Comparison of ENCODE assay signal across 16 cellular contexts in genomic region chr4:39502034-39502658, GRCh38. TPM values are rescaled to one million over a fixed set of nuclear protein-coding genes. Genes with fewer than 3 reads are reported as not detected.
DNase-seq lines count a peak whose midpoint lies in the region; ATAC-seq, FAIRE-seq and TF ChIP-seq lines count a peak whose summit lies in the region.
"Had no signal": no experiment of that assay in that cellular context is flagged by ENCODE, and none has a peak within 500 bp of the region (broad histone marks: within the 10 kb centered on the region; RNA-seq: fewer than 3 reads in every experiment).

No MANE protein-coding gene starts in this region.

- no peaks in the 10 kb centered on the region for H3K9me2 ChIP-seq in GM23338 (ENCODE audit: insufficient read depth)

- H3K27ac Mint-ChIP-seq in MCF 10A (ENCODE audit: low read depth, unreplicated experiment): peak overlapping the region; percentile 49
- H3K27ac Mint-ChIP-seq in astrocyte (ENCODE audit: unreplicated experiment): peak overlapping the region; percentile 45
- H3K27ac Mint-ChIP-seq in GM23338: no peak overlapping the region
- no peak overlapping the region for H3K27ac Mint-ChIP-seq in glutamatergic neuron (ENCODE audit: unreplicated experiment)
- H3K27ac Mint-ChIP-seq: activated naive CD8-positive, alpha-beta T cell treated with anti-CD3 and anti-CD28 coated beads for 36 hours had no signal

- TF ChIP-seq EP300 in gastroesophageal sphincter (IDR thresholded peaks at IDR 0.05): no peak

- DNase-seq in MCF 10A (ENCODE audit: unreplicated experiment): no peak
- no peak for DNase-seq in breast epithelium (ENCODE audit: low spot score in 2 of 2)
- DNase-seq in astrocyte (ENCODE audit: low read depth): peak; percentile 81
- DNase-seq in thoracic aorta (ENCODE audit: low spot score): no peak
- no peak for DNase-seq in GM23338 (ENCODE audit: low spot score)
- DNase-seq in glutamatergic neuron: no peak
- DNase-seq: ACHN; activated CD4-positive, alpha-beta T cell treated with anti-CD3 and anti-CD28 coated beads, Interleukin-2, amount 50 U/mL, for 48 hours; activated naive CD8-positive, alpha-beta T cell treated with anti-CD3 and anti-CD28 coated beads for 36 hours; islet precursor cell; KG1; NCI-H2029; nucleus accumbens; stimulated activated CD4-positive, alpha-beta T cell treated with anti-CD3 and anti-CD28 coated beads, Interleukin-4, amount 100 ng/mL, for 1 hour had no signal

- FAIRE-seq in astrocyte (lab: Jason Lieb, UNC): peak; percentile 84

- peaks cover 5% of the 10 kb centered on the region for H4K20me1 ChIP-seq in astrocyte (ENCODE audit: insufficient read depth, low read length)
- H4K20me1 ChIP-seq in GM23338 (replicated peaks; ENCODE audit: insufficient read depth): 0 out of 2 replicates have a peak, but pooled peaks cover 2% of the 10 kb centered on the region

- H3K4me3 Mint-ChIP-seq in MCF 10A (ENCODE audit: unreplicated experiment) (no peak overlapping the region), astrocyte (ENCODE audit: unreplicated experiment) (no peak overlapping the region), GM23338 (no peak overlapping the region), glutamatergic neuron (ENCODE audit: unreplicated experiment) (no peak overlapping the region)
- H3K4me3 Mint-ChIP-seq: activated naive CD8-positive, alpha-beta T cell treated with anti-CD3 and anti-CD28 coated beads for 36 hours had no signal

- H3K36me3 Mint-ChIP-seq in MCF 10A (ENCODE audit: insufficient read depth, unreplicated experiment) (peaks cover 78% of the 10 kb centered on the region), astrocyte (ENCODE audit: low read depth, unreplicated experiment) (peaks cover 19% of the 10 kb centered on the region), GM23338 (ENCODE audit: low read depth) (peaks cover 73% of the 10 kb centered on the region), glutamatergic neuron (ENCODE audit: unreplicated experiment) (no peaks in the 10 kb centered on the region)

- no peaks in the 10 kb centered on the region for H3K27me3 ChIP-seq in breast epithelium
- no peaks in the 10 kb centered on the region for H3K27me3 ChIP-seq in astrocyte (ENCODE audit: insufficient read depth, low read length)
- H3K27me3 ChIP-seq in gastroesophageal sphincter: no peaks in the 10 kb centered on the region
- H3K27me3 ChIP-seq in thoracic aorta (replicated peaks; ENCODE audit: insufficient read depth): no peaks in the 10 kb centered on the region
- no peaks in the 10 kb centered on the region for H3K27me3 ChIP-seq in GM23338 (ENCODE audit: insufficient read depth)

- TF ChIP-seq POLR2A in breast epithelium (IDR thresholded peaks at IDR 0.05) (no peak), gastroesophageal sphincter (IDR thresholded peaks at IDR 0.05) (no peak)

- TF ChIP-seq CTCF in MCF 10A (IDR thresholded peaks at IDR 0.05; ENCODE audit: unreplicated experiment) (no peak), breast epithelium (IDR thresholded peaks at IDR 0.05) (no peak), astrocyte (IDR thresholded peaks at IDR 0.05; ENCODE audit: insufficient read depth, low read depth, low read length) (no peak), gastroesophageal sphincter (IDR thresholded peaks at IDR 0.05) (no peak), thoracic aorta (IDR thresholded peaks at IDR 0.05) (no peak), GM23338 (conservative IDR thresholded peaks at IDR 0.05; ENCODE audit: low read depth in 2 of 2) (no peak), glutamatergic neuron (IDR thresholded peaks at IDR 0.05; ENCODE audit: partially characterized antibody, unreplicated experiment) (no peak)

- H3K9me3 Mint-ChIP-seq in MCF 10A (ENCODE audit: unreplicated experiment) (no peaks in the 10 kb centered on the region), astrocyte (ENCODE audit: unreplicated experiment) (peaks cover 1% of the 10 kb centered on the region), GM23338 (no peaks in the 10 kb centered on the region), glutamatergic neuron (ENCODE audit: unreplicated experiment) (no peaks in the 10 kb centered on the region)
- H3K9me3 Mint-ChIP-seq: activated naive CD8-positive, alpha-beta T cell treated with anti-CD3 and anti-CD28 coated beads for 36 hours had no signal

- H2AFZ ChIP-seq in astrocyte (ENCODE audit: low read depth, low read length): no peak overlapping the region
- no peak overlapping the region for H2AFZ ChIP-seq in GM23338

- H3K9me3 ChIP-seq in breast epithelium: no peaks in the 10 kb centered on the region
- no peaks in the 10 kb centered on the region for H3K9me3 ChIP-seq in astrocyte (ENCODE audit: insufficient read depth, low read depth, low read length)
- H3K9me3 ChIP-seq in gastroesophageal sphincter: no peaks in the 10 kb centered on the region
- H3K9me3 ChIP-seq in thoracic aorta: no peaks in the 10 kb centered on the region

- H3K4me1 ChIP-seq in breast epithelium: no peaks in the 10 kb centered on the region
- H3K4me1 ChIP-seq in astrocyte (ENCODE audit: insufficient read depth, low read length): peaks cover 15% of the 10 kb centered on the region
- no peaks in the 10 kb centered on the region for H3K4me1 ChIP-seq in gastroesophageal sphincter
- peaks cover 2 to 13% of the 10 kb centered on the region in 2 donors for H3K4me1 ChIP-seq in thoracic aorta (ENCODE audit: control insufficient read depth in 1 of 2, low read depth in 2 of 2)
- no peaks in the 10 kb centered on the region for H3K4me1 ChIP-seq in GM23338 (ENCODE audit: insufficient read depth)

- H3K27me3 Mint-ChIP-seq in MCF 10A (ENCODE audit: insufficient read depth, unreplicated experiment) (no peaks in the 10 kb centered on the region), astrocyte (ENCODE audit: low read depth, unreplicated experiment) (no peaks in the 10 kb centered on the region), GM23338 (ENCODE audit: insufficient read depth, low read depth, poor library complexity) (peaks cover 2% of the 10 kb centered on the region), glutamatergic neuron (ENCODE audit: unreplicated experiment) (no peaks in the 10 kb centered on the region)
- H3K27me3 Mint-ChIP-seq: activated naive CD8-positive, alpha-beta T cell treated with anti-CD3 and anti-CD28 coated beads for 36 hours had no signal

- H3K36me3 ChIP-seq in breast epithelium (peaks cover 13% of the 10 kb centered on the region), astrocyte (ENCODE audit: insufficient read depth, low read length) (peaks cover 64% of the 10 kb centered on the region), gastroesophageal sphincter (peaks cover 6 to 94% of the 10 kb centered on the region in 2 donors), thoracic aorta (peaks cover 25% of the 10 kb centered on the region), GM23338 (ENCODE audit: insufficient read depth) (peaks cover 35% of the 10 kb centered on the region)

- intact Hi-C loops in MCF 10A (cut with micrococcal nuclease): no loop called here
- intact Hi-C loops in breast epithelium (cut with DNase I; ENCODE audit: low total_unique reads): no loop called here

- H3K4me1 Mint-ChIP-seq in MCF 10A (ENCODE audit: insufficient read depth, unreplicated experiment): peaks cover 7% of the 10 kb centered on the region
- peaks cover 5% of the 10 kb centered on the region for H3K4me1 Mint-ChIP-seq in astrocyte (ENCODE audit: low read depth, unreplicated experiment)
- H3K4me1 Mint-ChIP-seq in GM23338: no peaks in the 10 kb centered on the region
- no peaks in the 10 kb centered on the region for H3K4me1 Mint-ChIP-seq in glutamatergic neuron (ENCODE audit: low read depth, unreplicated experiment)
- H3K4me1 Mint-ChIP-seq: activated naive CD8-positive, alpha-beta T cell treated with anti-CD3 and anti-CD28 coated beads for 36 hours had no signal

- H3K27ac ChIP-seq in breast epithelium (no peak overlapping the region), astrocyte (ENCODE audit: low read depth, low read length) (peak overlapping the region; percentile 87), gastroesophageal sphincter (peak overlapping the region in 3 of 4 donors; percentile 9 to 52 (median 37)), thoracic aorta (peak overlapping the region; percentile 32 to 60), GM23338 (ENCODE audit: low read depth) (no peak overlapping the region)

- BruUV-seq in MCF 10A (replicated peaks; lab: Mats Ljungman, UMichigan): no TSS peak

- peaks cover 4% of the 10 kb centered on the region; the same call in 1 of the 2 replicates for H3F3A ChIP-seq in GM23338 (replicated peaks; ENCODE audit: low read depth)

- peak overlapping the region; percentile 51 for H3K4me2 ChIP-seq in astrocyte (ENCODE audit: low read length)
- no peak overlapping the region for H3K4me2 ChIP-seq in GM23338

- POLR2A ChIA-PET in MCF 10A (lab: Yijun Ruan, JAX): interaction anchor here (0.6 to 1.0 kb wide), 3 partner anchors 18 to 217 kb away, joined by 3 to 5 read pairs (median 4); no protein-coding TSS in a partner anchor

- peak; percentile 76 for ATAC-seq in gastroesophageal sphincter
- no peak for ATAC-seq in thoracic aorta (ENCODE audit: insufficient number of reproducible peaks, low FRiP score, low read depth)
- ATAC-seq in GM23338: no peak
- no peak for ATAC-seq in GM21423 (IDR thresholded peaks at IDR 0.05; ENCODE audit: unreplicated experiment)

- no peaks in the 10 kb centered on the region for H3K79me2 ChIP-seq in astrocyte (ENCODE audit: insufficient read depth, low read length)
- no peaks in the 10 kb centered on the region for H3K79me2 ChIP-seq in GM23338 (replicated peaks; ENCODE audit: insufficient read depth)

- CTCF ChIA-PET in MCF 10A (lab: Yijun Ruan, JAX): no interaction called here

- peak overlapping the region; percentile 66 for H3K9ac ChIP-seq in astrocyte (ENCODE audit: low read length)

- H3K4me3 ChIP-seq in breast epithelium (no peak overlapping the region), astrocyte (ENCODE audit: insufficient read depth, low read depth, low read length) (no peak overlapping the region), gastroesophageal sphincter (no peak overlapping the region), thoracic aorta (no peak overlapping the region), GM23338 (no peak overlapping the region)

RNA-seq across cellular contexts. Expression of gene UGDH, which starts 25.1 kb away (rescaled TPM):
- total RNA-seq in MCF 10A (2022): 50.9 and 61.7 TPM in 2 replicates
- total RNA-seq in breast epithelium: 100 to 1,000 TPM in 1 of 3 donors, 10 to 100 TPM in 2; 68.3 to 134 (median 74.9) TPM
- total RNA-seq in astrocyte: 111 and 114 TPM in 2 replicates
- total RNA-seq in gastroesophageal sphincter: 100 to 1,000 TPM in 1 of 4 donors, 10 to 100 TPM in 3; 31.1 to 151 (median 90.0) TPM
- total RNA-seq in thoracic aorta: 100 to 1,000 TPM; 103 to 736 TPM
- 69.8 and 81.3 TPM in 2 replicates for total RNA-seq in GM23338 (2014; rRNA removed; shearing (Covaris generic))
- 45.8 and 48.9 TPM in 2 replicates for polyA plus RNA-seq in GM23338 (2016; fragmentation: Nextera tagmentation; extraction: Ambion mirVana)
- total RNA-seq in glutamatergic neuron (ENCODE audit: unreplicated experiment): 32.3 TPM

RNA-seq across cellular contexts. Expression of gene LIAS, which starts 43.3 kb away (rescaled TPM):
- total RNA-seq in MCF 10A (2022) (21.6 and 24.6 TPM in 2 replicates), breast epithelium (10 to 100 TPM; 10.6 to 17.9 (median 13.1) TPM), astrocyte (9.6 and 11.0 TPM in 2 replicates), gastroesophageal sphincter (10 to 100 TPM in 2 of 4 donors, 1 to 10 TPM in 2; 7.8 to 16.8 (median 9.9) TPM), thoracic aorta (1 to 10 TPM; 4.7 to 9.2 TPM), glutamatergic neuron (ENCODE audit: unreplicated experiment) (9.4 TPM)
- total RNA-seq in GM23338 (2014; rRNA removed; shearing (Covaris generic)): 18.7 and 28.8 TPM in 2 replicates
- polyA plus RNA-seq in GM23338 (2016; fragmentation: Nextera tagmentation; extraction: Ambion mirVana): 17.5 and 18.2 TPM in 2 replicates

RNA-seq across cellular contexts. Expression of gene RPL9, which starts 43.4 kb away (rescaled TPM):
- 1,405 and 1,620 TPM in 2 replicates for total RNA-seq in MCF 10A (2022)
- total RNA-seq in breast epithelium: 1,000 to 10,000 TPM; 3,854 to 5,890 (median 5,583) TPM
- total RNA-seq in astrocyte: 963 and 1,047 TPM in 2 replicates
- 1,000 to 10,000 TPM; 1,742 to 7,890 (median 5,202) TPM for total RNA-seq in gastroesophageal sphincter
- total RNA-seq in thoracic aorta: 1,000 to 10,000 TPM; 2,526 to 3,169 TPM
- total RNA-seq in GM23338 (2014; rRNA removed; shearing (Covaris generic)): 4,044 and 4,699 TPM in 2 replicates
- 2,522 and 3,152 TPM in 2 replicates for polyA plus RNA-seq in GM23338 (2016; fragmentation: Nextera tagmentation; extraction: Ambion mirVana)
- 831 TPM for total RNA-seq in glutamatergic neuron (ENCODE audit: unreplicated experiment)

Comparison
In these comparisons a context has a peak if more than half of its experiments do, and no peak if none do; other contexts are left out.
1. H3K27ac Mint-ChIP-seq: peak in MCF 10A (single experiment) and astrocyte (single experiment); none in GM23338 (single experiment) and glutamatergic neuron (single experiment).
2. H3K27ac ChIP-seq: peak in astrocyte (single experiment), gastroesophageal sphincter (3 of 4) and thoracic aorta (2 of 2); none in breast epithelium (0 of 2) and GM23338 (single experiment).